In genomic region chr9:114619205-114619758, GRCh38 we compare ENCODE assay signal across 9 cellular contexts.
A peak's percentile ranks its signal among the peaks of the same experiment; 100 is the strongest.
DNase-seq lines count a peak whose midpoint lies in the region; ATAC-seq and FAIRE-seq lines count a peak whose summit lies in the region.
"Had no signal": no experiment of that assay in that cellular context is flagged by ENCODE, and none has a peak within 500 bp of the region (broad histone marks: within the 10 kb centered on the region; RNA-seq: fewer than 3 reads in every experiment).

No MANE protein-coding gene starts in this region.

- H3K4me1 Mint-ChIP-seq in stimulated activated memory B cell treated with anti-CD40 and anti-IgM and Interleukin-4, amounts not matched to agents 10 μg/mL and 1 μg/mL and 100 μg/mL, for 72 hours: peaks cover 59% of the 10 kb centered on the region

- H3K27me3 Mint-ChIP-seq in stimulated activated memory B cell treated with anti-CD40 and anti-IgM and Interleukin-4, amounts not matched to agents 10 μg/mL and 1 μg/mL and 100 μg/mL, for 72 hours: no peaks in the 10 kb centered on the region

- in situ Hi-C loops in ACHN (cut with HindIII; ENCODE audit: low pct_ligation_motif_present, low pct_unique_long_range_greater_than_20kb, low sequenced_read_pairs): no loop called here

- peaks cover 42% of the 10 kb centered on the region for H3K36me3 Mint-ChIP-seq in stimulated activated memory B cell treated with anti-CD40 and anti-IgM and Interleukin-4, amounts not matched to agents 10 μg/mL and 1 μg/mL and 100 μg/mL, for 72 hours

- H3K27ac Mint-ChIP-seq in stimulated activated memory B cell treated with anti-CD40 and anti-IgM and Interleukin-4, amounts not matched to agents 10 μg/mL and 1 μg/mL and 100 μg/mL, for 72 hours: peak overlapping the region; percentile 94

- peak; percentile 89 for FAIRE-seq in GM19239 (lab: Jason Lieb, UNC)
- FAIRE-seq: K562 had no signal

- H3K9me3 Mint-ChIP-seq in stimulated activated memory B cell treated with anti-CD40 and anti-IgM and Interleukin-4, amounts not matched to agents 10 μg/mL and 1 μg/mL and 100 μg/mL, for 72 hours: peaks cover 3% of the 10 kb centered on the region

- H3K4me3 Mint-ChIP-seq in stimulated activated memory B cell treated with anti-CD40 and anti-IgM and Interleukin-4, amounts not matched to agents 10 μg/mL and 1 μg/mL and 100 μg/mL, for 72 hours: peak overlapping the region; percentile 78

- no peak for DNase-seq in GM19239 (ENCODE audit: insufficient read length, low spot score)
- DNase-seq in effector CD8-positive, alpha-beta T cell (lab: John Stamatoyannopoulos, UW): peak; percentile 3
- DNase-seq in ACHN: no peak
- DNase-seq in NCI-H2029 (lab: John Stamatoyannopoulos, UW): no peak
- no peak for DNase-seq in cerebellar cortex (ENCODE audit: low spot score)

- ATAC-seq in HG03175 (IDR thresholded peaks at IDR 0.05; ENCODE audit: unreplicated experiment) (peak; percentile 41), HG03095 (IDR thresholded peaks at IDR 0.05; ENCODE audit: unreplicated experiment) (no peak)
- peak; percentile 52 for ATAC-seq in stimulated activated memory B cell treated with anti-CD40 and anti-IgM and Interleukin-4, amounts not matched to agents 10 μg/mL and 1 μg/mL and 100 μg/mL, for 72 hours
- ATAC-seq: K562 had no signal
